Comparison of ENCODE assay signal across 1 cellular context in the genomic region with DNA sequence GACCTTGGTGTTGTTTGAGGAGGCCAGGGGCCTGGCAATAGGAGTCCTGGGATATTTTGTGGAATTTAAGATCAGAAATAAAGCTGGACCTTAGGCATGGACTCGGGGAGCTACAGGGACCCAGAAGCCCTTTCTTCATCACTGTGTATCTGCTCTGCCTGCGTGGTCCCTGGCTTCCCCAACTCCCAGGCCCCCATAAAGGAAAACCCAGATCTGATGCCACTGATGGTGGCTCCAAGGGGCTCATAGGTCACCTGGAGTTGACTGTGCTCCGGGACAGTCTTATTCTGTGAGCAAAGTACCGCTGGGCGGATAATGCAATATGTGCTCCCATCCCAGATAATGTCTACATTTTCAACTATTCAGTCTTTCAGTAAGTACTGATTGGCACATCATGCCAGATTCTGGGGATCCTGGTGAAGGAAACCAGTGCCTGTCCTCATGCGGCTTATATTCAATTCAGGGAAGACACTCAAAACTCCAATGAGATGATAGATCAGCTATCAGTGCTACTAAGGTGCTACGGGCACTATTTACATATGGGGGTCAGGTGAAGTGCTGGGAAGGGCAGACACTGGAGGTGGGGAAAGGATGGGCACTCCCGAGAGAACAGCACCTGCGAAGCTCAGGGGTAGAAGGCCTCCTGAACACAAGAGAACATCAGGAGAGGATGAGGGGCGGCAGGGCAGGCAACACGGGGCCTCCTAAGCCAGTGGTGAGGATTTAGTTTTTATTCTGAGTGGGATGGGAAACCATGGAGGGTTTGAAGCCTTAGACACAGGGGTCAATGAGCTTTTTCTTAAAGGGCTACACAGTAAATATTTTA.
TF ChIP-seq lines count a peak whose summit lies in the region.

No MANE protein-coding gene starts in this region.

TF ChIP-seq in GM12878, 131 proteins besides CTCF, POLR2A, EP300 and RAD21:
- TF ChIP-seq NFIC (IDR thresholded peaks at IDR 0.05; ENCODE audit: low read depth, low read length) (no peak), SPI1 (IDR thresholded peaks at IDR 0.05; ENCODE audit: borderline replicate concordance, insufficient read depth, low read depth, low read length) (no peak), RFX5 (IDR thresholded peaks at IDR 0.05; ENCODE audit: low read depth, low read length) (no peak)
- TF ChIP-seq, protein P1, sequence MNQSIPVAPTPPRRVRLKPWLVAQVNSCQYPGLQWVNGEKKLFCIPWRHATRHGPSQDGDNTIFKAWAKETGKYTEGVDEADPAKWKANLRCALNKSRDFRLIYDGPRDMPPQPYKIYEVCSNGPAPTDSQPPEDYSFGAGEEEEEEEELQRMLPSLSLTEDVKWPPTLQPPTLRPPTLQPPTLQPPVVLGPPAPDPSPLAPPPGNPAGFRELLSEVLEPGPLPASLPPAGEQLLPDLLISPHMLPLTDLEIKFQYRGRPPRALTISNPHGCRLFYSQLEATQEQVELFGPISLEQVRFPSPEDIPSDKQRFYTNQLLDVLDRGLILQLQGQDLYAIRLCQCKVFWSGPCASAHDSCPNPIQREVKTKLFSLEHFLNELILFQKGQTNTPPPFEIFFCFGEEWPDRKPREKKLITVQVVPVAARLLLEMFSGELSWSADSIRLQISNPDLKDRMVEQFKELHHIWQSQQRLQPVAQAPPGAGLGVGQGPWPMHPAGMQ (IDR thresholded peaks at IDR 0.05; ENCODE audit: borderline replicate concordance) = no peak
- TF ChIP-seq, protein P2, sequence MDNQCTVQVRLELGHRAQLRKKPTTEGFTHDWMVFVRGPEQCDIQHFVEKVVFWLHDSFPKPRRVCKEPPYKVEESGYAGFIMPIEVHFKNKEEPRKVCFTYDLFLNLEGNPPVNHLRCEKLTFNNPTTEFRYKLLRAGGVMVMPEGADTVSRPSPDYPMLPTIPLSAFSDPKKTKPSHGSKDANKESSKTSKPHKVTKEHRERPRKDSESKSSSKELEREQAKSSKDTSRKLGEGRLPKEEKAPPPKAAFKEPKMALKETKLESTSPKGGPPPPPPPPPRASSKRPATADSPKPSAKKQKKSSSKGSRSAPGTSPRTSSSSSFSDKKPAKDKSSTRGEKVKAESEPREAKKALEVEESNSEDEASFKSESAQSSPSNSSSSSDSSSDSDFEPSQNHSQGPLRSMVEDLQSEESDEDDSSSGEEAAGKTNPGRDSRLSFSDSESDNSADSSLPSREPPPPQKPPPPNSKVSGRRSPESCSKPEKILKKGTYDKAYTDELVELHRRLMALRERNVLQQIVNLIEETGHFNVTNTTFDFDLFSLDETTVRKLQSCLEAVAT (IDR thresholded peaks at IDR 0.05) = no peak
- TF ChIP-seq, protein P3, sequence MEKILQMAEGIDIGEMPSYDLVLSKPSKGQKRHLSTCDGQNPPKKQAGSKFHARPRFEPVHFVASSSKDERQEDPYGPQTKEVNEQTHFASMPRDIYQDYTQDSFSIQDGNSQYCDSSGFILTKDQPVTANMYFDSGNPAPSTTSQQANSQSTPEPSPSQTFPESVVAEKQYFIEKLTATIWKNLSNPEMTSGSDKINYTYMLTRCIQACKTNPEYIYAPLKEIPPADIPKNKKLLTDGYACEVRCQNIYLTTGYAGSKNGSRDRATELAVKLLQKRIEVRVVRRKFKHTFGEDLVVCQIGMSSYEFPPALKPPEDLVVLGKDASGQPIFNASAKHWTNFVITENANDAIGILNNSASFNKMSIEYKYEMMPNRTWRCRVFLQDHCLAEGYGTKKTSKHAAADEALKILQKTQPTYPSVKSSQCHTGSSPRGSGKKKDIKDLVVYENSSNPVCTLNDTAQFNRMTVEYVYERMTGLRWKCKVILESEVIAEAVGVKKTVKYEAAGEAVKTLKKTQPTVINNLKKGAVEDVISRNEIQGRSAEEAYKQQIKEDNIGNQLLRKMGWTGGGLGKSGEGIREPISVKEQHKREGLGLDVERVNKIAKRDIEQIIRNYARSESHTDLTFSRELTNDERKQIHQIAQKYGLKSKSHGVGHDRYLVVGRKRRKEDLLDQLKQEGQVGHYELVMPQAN (conservative IDR thresholded peaks at IDR 0.05) = no peak
- TF ChIP-seq, protein P4, sequence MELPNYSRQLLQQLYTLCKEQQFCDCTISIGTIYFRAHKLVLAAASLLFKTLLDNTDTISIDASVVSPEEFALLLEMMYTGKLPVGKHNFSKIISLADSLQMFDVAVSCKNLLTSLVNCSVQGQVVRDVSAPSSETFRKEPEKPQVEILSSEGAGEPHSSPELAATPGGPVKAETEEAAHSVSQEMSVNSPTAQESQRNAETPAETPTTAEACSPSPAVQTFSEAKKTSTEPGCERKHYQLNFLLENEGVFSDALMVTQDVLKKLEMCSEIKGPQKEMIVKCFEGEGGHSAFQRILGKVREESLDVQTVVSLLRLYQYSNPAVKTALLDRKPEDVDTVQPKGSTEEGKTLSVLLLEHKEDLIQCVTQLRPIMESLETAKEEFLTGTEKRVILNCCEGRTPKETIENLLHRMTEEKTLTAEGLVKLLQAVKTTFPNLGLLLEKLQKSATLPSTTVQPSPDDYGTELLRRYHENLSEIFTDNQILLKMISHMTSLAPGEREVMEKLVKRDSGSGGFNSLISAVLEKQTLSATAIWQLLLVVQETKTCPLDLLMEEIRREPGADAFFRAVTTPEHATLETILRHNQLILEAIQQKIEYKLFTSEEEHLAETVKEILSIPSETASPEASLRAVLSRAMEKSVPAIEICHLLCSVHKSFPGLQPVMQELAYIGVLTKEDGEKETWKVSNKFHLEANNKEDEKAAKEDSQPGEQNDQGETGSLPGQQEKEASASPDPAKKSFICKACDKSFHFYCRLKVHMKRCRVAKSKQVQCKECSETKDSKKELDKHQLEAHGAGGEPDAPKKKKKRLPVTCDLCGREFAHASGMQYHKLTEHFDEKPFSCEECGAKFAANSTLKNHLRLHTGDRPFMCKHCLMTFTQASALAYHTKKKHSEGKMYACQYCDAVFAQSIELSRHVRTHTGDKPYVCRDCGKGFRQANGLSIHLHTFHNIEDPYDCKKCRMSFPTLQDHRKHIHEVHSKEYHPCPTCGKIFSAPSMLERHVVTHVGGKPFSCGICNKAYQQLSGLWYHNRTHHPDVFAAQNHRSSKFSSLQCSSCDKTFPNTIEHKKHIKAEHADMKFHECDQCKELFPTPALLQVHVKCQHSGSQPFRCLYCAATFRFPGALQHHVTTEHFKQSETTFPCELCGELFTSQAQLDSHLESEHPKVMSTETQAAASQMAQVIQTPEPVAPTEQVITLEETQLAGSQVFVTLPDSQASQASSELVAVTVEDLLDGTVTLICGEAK (IDR thresholded peaks at IDR 0.05; ENCODE audit: borderline replicate concordance) = no peak
